9 cellular contexts compared by ENCODE assay signal in the genomic region with DNA sequence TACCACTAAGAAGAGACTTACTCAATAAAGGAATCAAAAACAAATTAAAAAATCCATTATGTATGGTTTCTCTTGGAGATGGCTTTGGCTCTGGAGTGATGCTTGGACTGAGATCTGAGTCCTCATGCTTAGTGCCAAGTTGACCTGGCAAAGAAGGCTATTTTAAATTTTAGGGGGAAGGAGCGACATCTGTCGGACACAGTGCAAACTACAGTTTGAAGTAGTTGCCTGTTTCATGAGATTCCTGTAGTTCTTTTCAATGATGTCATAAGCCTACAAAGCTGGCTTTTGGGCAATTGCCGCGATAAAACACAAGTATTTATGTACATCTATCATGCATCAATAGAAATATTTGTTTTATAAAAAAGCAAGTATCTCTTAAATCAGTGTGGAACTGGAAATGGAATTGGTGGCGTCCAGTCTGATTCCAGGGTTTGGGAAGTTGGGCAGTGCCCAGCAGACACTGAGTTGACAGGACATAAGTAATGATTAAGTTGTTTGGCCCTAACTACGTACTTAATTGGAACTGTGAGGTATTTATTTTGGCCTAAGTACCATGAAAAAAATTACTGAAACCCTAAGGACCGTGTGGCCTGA. TPM values are rescaled to one million over a fixed set of nuclear protein-coding genes. Genes with fewer than 3 reads are reported as not detected.
A peak's percentile ranks its signal among the peaks of the same experiment; 100 is the strongest.
DNase-seq lines count a peak whose midpoint lies in the region; ATAC-seq, FAIRE-seq and TF ChIP-seq lines count a peak whose summit lies in the region.
"Had no signal": no experiment of that assay in that cellular context is flagged by ENCODE, and none has a peak within 500 bp of the region (broad histone marks: within the 10 kb centered on the region; RNA-seq: fewer than 3 reads in every experiment).

No MANE protein-coding gene starts in this region.

- no peaks in the 10 kb centered on the region for H3K27me3 Mint-ChIP-seq in type B pancreatic cell

- H3K4me3 ChIP-seq in osteoblast (ENCODE audit: insufficient read depth, low read length) = no peak overlapping the region

- no peak overlapping the region for H3K4me3 Mint-ChIP-seq in type B pancreatic cell

- H3K36me3 Mint-ChIP-seq in type B pancreatic cell = peaks cover 7% of the 10 kb centered on the region

- no peaks in the 10 kb centered on the region for H3K27me3 ChIP-seq in osteoblast (ENCODE audit: insufficient read depth, low read length)

- peak; percentile 94 for TF ChIP-seq CTCF in osteoblast (IDR thresholded peaks at IDR 0.05; ENCODE audit: extremely low read depth, low read depth, low read length)
- peak; percentile 91 for TF ChIP-seq CTCF in type B pancreatic cell (conservative IDR thresholded peaks at IDR 0.05)

- DNase-seq in Daoy (ENCODE audit: low read depth) = peak; percentile 46
- DNase-seq in HTR-8/SVneo (ENCODE audit: insufficient read length, low spot score) = peak; percentile 81
- DNase-seq in SHP77 (lab: John Stamatoyannopoulos, UW) = peak; percentile 10 to 47
- peak; percentile 27 for DNase-seq in activated effector memory CD4-positive, alpha-beta T cell treated with Interleukin-2 at 50 U/mL for 16 hours
- DNase-seq in foreskin melanocyte = peak; percentile 61
- peak; percentile 87 for DNase-seq in osteoblast (ENCODE audit: insufficient read length, low spot score, missing footprints)
- DNase-seq in type B pancreatic cell (ENCODE audit: extremely low spot score, unreplicated experiment) = no peak

- peaks cover 6% of the 10 kb centered on the region for H4K20me1 ChIP-seq in osteoblast (ENCODE audit: insufficient read depth, low read length)

- H2AFZ ChIP-seq in osteoblast (ENCODE audit: low read length) = no peak overlapping the region

- ATAC-seq in GM19351 (IDR thresholded peaks at IDR 0.05; ENCODE audit: unreplicated experiment) = no peak

- peak overlapping the region; percentile 25 for H3K27ac ChIP-seq in osteoblast (ENCODE audit: low read depth, low read length)

- H3K4me1 ChIP-seq in osteoblast (ENCODE audit: insufficient read depth, low read length) = peaks cover 11% of the 10 kb centered on the region

- peaks cover 9% of the 10 kb centered on the region for H3K4me1 Mint-ChIP-seq in type B pancreatic cell (ENCODE audit: unreplicated experiment)

- no peak overlapping the region for H3K27ac Mint-ChIP-seq in type B pancreatic cell

- peak overlapping the region; percentile 34 for H3K4me2 ChIP-seq in osteoblast (ENCODE audit: insufficient read depth, low read length)

- no peak for FAIRE-seq in HTR-8/SVneo (lab: Jason Lieb, UNC)
- FAIRE-seq: colon had no signal

- peaks cover 10% of the 10 kb centered on the region for H3K36me3 ChIP-seq in osteoblast (ENCODE audit: insufficient read depth, low read length)

- H3K79me2 ChIP-seq in osteoblast (ENCODE audit: insufficient read depth, low read length) = peaks cover 30% of the 10 kb centered on the region

- H3K9me3 Mint-ChIP-seq in type B pancreatic cell = no peaks in the 10 kb centered on the region

- H3K9me3 ChIP-seq in osteoblast (ENCODE audit: low read depth, low read length) = no peaks in the 10 kb centered on the region

RNA-seq across cellular contexts. Expression of gene TBCE, which starts 50.0 kb away (rescaled TPM):
- total RNA-seq in Daoy (2014; rRNA removed; shearing (Covaris generic)) = 31.9 and 71.7 TPM in 2 replicates
- total RNA-seq in osteoblast = 22.8 and 26.8 TPM in 2 replicates
- 25.2 and 30.3 TPM in 2 replicates for total RNA-seq in type B pancreatic cell (ENCODE audit: low replicate concordance)
